8 cellular contexts compared by ENCODE assay signal in the genomic region with DNA sequence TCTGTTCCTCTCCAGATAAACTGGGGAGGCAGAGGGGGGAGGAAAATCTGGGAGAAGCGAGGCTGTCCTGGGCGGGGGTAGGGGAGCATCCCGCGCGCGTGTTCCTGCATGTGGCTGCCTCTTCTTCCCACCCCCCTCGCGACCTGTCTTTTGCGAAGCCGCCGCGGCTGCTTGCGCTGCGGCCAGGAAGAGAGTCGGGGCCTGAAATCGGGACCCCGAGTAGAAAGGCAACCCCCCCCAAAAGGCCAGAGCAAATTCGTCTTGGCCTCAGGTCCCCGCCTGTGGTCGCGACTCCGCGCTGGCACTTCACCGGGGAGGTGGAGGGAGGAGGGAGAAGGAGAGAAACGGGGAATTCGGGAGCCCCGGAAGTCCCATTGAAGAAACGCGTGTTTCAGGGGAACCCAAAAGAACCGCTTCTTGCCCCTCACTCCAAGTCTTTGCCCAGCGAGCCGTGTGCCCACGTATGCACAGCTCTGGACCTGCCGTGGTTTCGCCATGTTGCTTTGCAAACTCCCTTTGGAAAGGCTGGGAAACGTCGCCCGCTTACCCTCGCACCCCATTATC. TPM values are rescaled to one million over a fixed set of nuclear protein-coding genes. Genes with fewer than 3 reads are reported as not detected.
A peak's percentile ranks its signal among the peaks of the same experiment; 100 is the strongest.
DNase-seq lines count a peak whose midpoint lies in the region; ATAC-seq and TF ChIP-seq lines count a peak whose summit lies in the region.

No MANE protein-coding gene starts in this region.

- ATAC-seq in HG02884 (IDR thresholded peaks at IDR 0.05; ENCODE audit: unreplicated experiment) = no peak

- H3K36me3 ChIP-seq in ACC112 (ENCODE audit: insufficient read depth, low read length) = peaks cover 2% of the 10 kb centered on the region; the same call in 1 of the 2 replicates
- H3K36me3 ChIP-seq in HUES64 (ENCODE audit: insufficient read depth, low read length) = peaks cover 33% of the 10 kb centered on the region
- peaks cover 0 to 5% (median 2%) of the 10 kb centered on the region in 5 donors for H3K36me3 ChIP-seq in subcutaneous abdominal adipose tissue (ENCODE audit: control insufficient read depth in 5 of 5, insufficient read depth in 5 of 5, low read length in 5 of 5)

- H3K27me3 ChIP-seq in ACC112 (ENCODE audit: insufficient read depth, low read length) (peaks cover 22% of the 10 kb centered on the region), HUES64 (ENCODE audit: insufficient read depth, low read length) (peaks cover 40% of the 10 kb centered on the region), layer of hippocampus (ENCODE audit: control insufficient read depth, insufficient read depth, low read length) (peaks cover 27% of the 10 kb centered on the region), subcutaneous abdominal adipose tissue (ENCODE audit: control insufficient read depth in 5 of 5, insufficient read depth in 4 of 5, low read length in 5 of 5) (peaks cover 6 to 44% (median 10%) of the 10 kb centered on the region in 5 donors)

- DNase-seq in astrocyte of the hippocampus (ENCODE audit: low read depth, low spot score) (peak; percentile 40), mesenteric fat pad (ENCODE audit: low spot score) (no peak), GM10248 (ENCODE audit: extremely low spot score) (no peak)

- H3K4me3 ChIP-seq in ACC112 (ENCODE audit: low read depth, low read length) (peak overlapping the region; percentile 98), HUES64 (ENCODE audit: low read length) (peak overlapping the region; percentile 96), subcutaneous abdominal adipose tissue (ENCODE audit: low read depth in 1 of 5, low read length in 5 of 5) (peak overlapping the region; percentile 67 to 95 (median 87))

- CTCF ChIA-PET in GM10248 (lab: Yijun Ruan, JAX) = interaction anchor here (1.4 to 5.8 kb wide), 5 partner anchors 167 to 387 kb away, joined by 3 to 196 read pairs (median 7); no protein-coding TSS in a partner anchor

- POLR2A ChIA-PET in GM10248 (lab: Yijun Ruan, JAX) = interaction anchor here (0.6 kb wide), 2 partner anchors 90 to 225 kb away, joined by 3 to 4 read pairs; no protein-coding TSS in a partner anchor

- no peak overlapping the region; the same call in 1 of the 2 replicates for H3K27ac ChIP-seq in ACC112 (ENCODE audit: low read depth, low read length)
- H3K27ac ChIP-seq in HUES64 (ENCODE audit: low read depth, low read length) = peak overlapping the region; percentile 79
- peak overlapping the region; percentile 77 for H3K27ac ChIP-seq in layer of hippocampus (ENCODE audit: low read depth, low read length)
- peak overlapping the region; percentile 65 for H3K27ac ChIP-seq in subcutaneous abdominal adipose tissue (ENCODE audit: low read depth, low read length)

- TF ChIP-seq CTCF in GM10248 (IDR thresholded peaks at IDR 0.05; ENCODE audit: control extremely low read depth, extremely low read depth, low read depth, missing control alignments) = no peak

- H3K9ac ChIP-seq in HUES64 (ENCODE audit: low read depth, low read length) (peak overlapping the region; percentile 94), subcutaneous abdominal adipose tissue (ENCODE audit: low read length in 5 of 5) (peak overlapping the region in 4 of 5 donors; percentile 60 to 92 (median 80))

- H3K4me1 ChIP-seq in ACC112 (ENCODE audit: control insufficient read depth, insufficient read depth, low read length, unreplicated experiment) = peaks cover 23% of the 10 kb centered on the region
- peaks cover 27% of the 10 kb centered on the region for H3K4me1 ChIP-seq in HUES64 (ENCODE audit: insufficient read depth, low read length)
- peaks cover 2 to 86% (median 86%) of the 10 kb centered on the region in 5 donors for H3K4me1 ChIP-seq in subcutaneous abdominal adipose tissue (ENCODE audit: control insufficient read depth in 5 of 5, insufficient read depth in 5 of 5, low read length in 5 of 5)

- H3K79me2 ChIP-seq in ACC112 (ENCODE audit: control insufficient read depth, insufficient read depth, low read length, unreplicated experiment) = peaks cover 19% of the 10 kb centered on the region

- H3K9me3 ChIP-seq in HUES64 (ENCODE audit: insufficient read depth, low read depth, low read length) (no peaks in the 10 kb centered on the region), subcutaneous abdominal adipose tissue (ENCODE audit: control insufficient read depth in 5 of 5, low read length in 5 of 5) (no peaks in the 10 kb centered on the region)

- H2AFZ ChIP-seq in ACC112 (ENCODE audit: low read length, unreplicated experiment) = peak overlapping the region; percentile 64

- under 1% methylated on average over 39 of the region's 39 CpGs for WGBS in HUES64

RNA-seq across cellular contexts. Expression of a gene that starts 0.9 kb away (rescaled TPM):
- polyA plus RNA-seq in HUES64 (2013, experiment 1 of 2) = 54.8 TPM
- 65.7 TPM for polyA plus RNA-seq in HUES64 (2013, experiment 2 of 2)
- 93.0 TPM for total RNA-seq in mesenteric fat pad

RNA-seq across cellular contexts. Expression of a gene that starts 46.5 kb away (rescaled TPM):
- 11.1 TPM for polyA plus RNA-seq in HUES64 (2013, experiment 1 of 2)
- polyA plus RNA-seq in HUES64 (2013, experiment 2 of 2) = 16.4 TPM
- total RNA-seq in mesenteric fat pad = 13.8 TPM
